In genomic region chr12:5969974-5970690, GRCh38 we compare ENCODE assay signal across 31 cellular contexts. TPM values are rescaled to one million over a fixed set of nuclear protein-coding genes. Genes with fewer than 3 reads are reported as not detected.
DNase-seq lines count a peak whose midpoint lies in the region; ATAC-seq and TF ChIP-seq lines count a peak whose summit lies in the region.
"Had no signal": no experiment of that assay in that cellular context is flagged by ENCODE, and none has a peak within 500 bp of the region (broad histone marks: within the 10 kb centered on the region; RNA-seq: fewer than 3 reads in every experiment).

No MANE protein-coding gene starts in this region.

- H2AFZ ChIP-seq in neuronal stem cell (ENCODE audit: low read length) = no peak overlapping the region
- H2AFZ ChIP-seq: parathyroid adenoma had no signal

- no peak for TF ChIP-seq EP300 in esophagus muscularis mucosa (IDR thresholded peaks at IDR 0.05)

- H2BK12ac ChIP-seq in neuronal stem cell (ENCODE audit: low read length) = no peak overlapping the region

- no peak for TF ChIP-seq POLR2A in esophagus muscularis mucosa (IDR thresholded peaks at IDR 0.05; ENCODE audit: low read depth)

- H4K8ac ChIP-seq in neuronal stem cell (ENCODE audit: low read depth, low read length) = no peak overlapping the region

- no peak overlapping the region for H4K91ac ChIP-seq in neuronal stem cell (ENCODE audit: low read depth, low read length, poor library complexity)

- no peak overlapping the region for H3K9ac ChIP-seq in neuronal stem cell (ENCODE audit: low read depth, low read length, poor library complexity)
- H3K9ac ChIP-seq: BLaER1 treated with 17β-estradiol and CSF1 and Interleukin-3, amounts not matched to agents 10 nM and 100 nM; parathyroid adenoma had no signal

- no peak overlapping the region for H3K4me3 ChIP-seq in esophagus muscularis mucosa
- H3K4me3 ChIP-seq in neuronal stem cell (ENCODE audit: low read length in 2 of 2) = no peak overlapping the region
- H3K4me3 ChIP-seq: A549; BLaER1 treated with 17β-estradiol and CSF1 and Interleukin-3, amounts not matched to agents 10 nM and 100 nM; lower lobe of right lung; smooth muscle cell; thoracic aorta had no signal

- H3K4me1 ChIP-seq in esophagus muscularis mucosa (peaks cover 0 to 7% (median 5%) of the 10 kb centered on the region in 4 donors), neuronal stem cell (ENCODE audit: control insufficient read depth in 2 of 2, insufficient read depth in 1 of 2, low read depth in 1 of 2, low read length in 2 of 2) (peaks cover 0 to 9% of the 10 kb centered on the region in 2 donors)
- H3K4me1 ChIP-seq: A549, lower lobe of right lung, parathyroid adenoma had no signal

- no peak overlapping the region for H3K4ac ChIP-seq in neuronal stem cell (ENCODE audit: low read length)

- H3K36me3 ChIP-seq in esophagus muscularis mucosa = peaks cover 0 to 97% (median 6%) of the 10 kb centered on the region in 4 donors
- no peaks in the 10 kb centered on the region for H3K36me3 ChIP-seq in neuronal stem cell (replicated peaks in 1 of 2; ENCODE audit: control insufficient read depth in 2 of 2, insufficient read depth in 2 of 2, low read length in 2 of 2)
- H3K36me3 ChIP-seq: BLaER1 treated with 17β-estradiol and CSF1 and Interleukin-3, amounts not matched to agents 10 nM and 100 nM; thoracic aorta had no signal

- H2BK5ac ChIP-seq in neuronal stem cell (ENCODE audit: low read length) = no peak overlapping the region

- no peaks in the 10 kb centered on the region for H3K4me1 Mint-ChIP-seq in stimulated activated effector memory CD8-positive, alpha-beta T cell treated with anti-CD3 and anti-CD28 coated beads, Interleukin-12 subunit alpha, Interleukin-12 subunit beta, amount 100 ng/mL, for 72 hours
- H3K4me1 Mint-ChIP-seq: activated T-helper 17 cell treated with anti-CD3 and anti-CD28 coated beads, Interleukin-2, amount 50 U/mL, for 72 hours; natural killer cell; stimulated activated naive CD8-positive, alpha-beta T cell treated with anti-CD3 and anti-CD28 coated beads, Interleukin-15, amount 100 ng/mL, for 72 hours had no signal

- TF ChIP-seq CTCF in esophagus muscularis mucosa (IDR thresholded peaks at IDR 0.05) = no peak

- no peak for ATAC-seq in GM19397 (IDR thresholded peaks at IDR 0.05; ENCODE audit: unreplicated experiment)
- ATAC-seq in stimulated activated effector memory CD8-positive, alpha-beta T cell treated with anti-CD3 and anti-CD28 coated beads, Interleukin-12 subunit alpha, Interleukin-12 subunit beta, amount 100 ng/mL, for 72 hours = no peak
- ATAC-seq: A549; activated CD8-positive, alpha-beta T cell treated with anti-CD3 and anti-CD28 coated beads, Interleukin-2, amount 10 ng/mL, durations not matched to agents 7 days and 5 days; activated naive CD4-positive, alpha-beta T cell treated with anti-CD3 and anti-CD28 coated beads, Interleukin-2, amount 50 U/mL, for 72 hours; activated T-helper 17 cell treated with anti-CD3 and anti-CD28 coated beads, Interleukin-2, amount 50 U/mL, for 72 hours; lower lobe of right lung; natural killer cell; Panc1; right cardiac atrium; stimulated activated naive CD8-positive, alpha-beta T cell treated with anti-CD3 and anti-CD28 coated beads, Interleukin-15, amount 100 ng/mL, for 72 hours had no signal

- DNase-seq in AG20443 (ENCODE audit: low spot score) = peak; percentile 29
- DNase-seq in SK-MEL-5 (ENCODE audit: low read depth, low spot score) = peak; percentile 10
- DNase-seq in esophagus muscularis mucosa (ENCODE audit: extremely low spot score) = peak; percentile 91
- DNase-seq in neuronal stem cell (ENCODE audit: low spot score) = no peak
- DNase-seq in stimulated activated effector memory CD8-positive, alpha-beta T cell treated with anti-CD3 and anti-CD28 coated beads, Interleukin-12 subunit alpha, Interleukin-12 subunit beta, amount 100 ng/mL, for 72 hours (ENCODE audit: low spot score in 2 of 2) = no peak
- no peak for DNase-seq in NCI-H524 (lab: John Stamatoyannopoulos, UW)
- no peak for DNase-seq in G401 (ENCODE audit: low spot score)
- DNase-seq: activated CD8-positive, alpha-beta T cell treated with anti-CD3 and anti-CD28 coated beads, Interleukin-2, amount 10 ng/mL, durations not matched to agents 7 days and 5 days; amygdala; DMS153; effector CD8-positive, alpha-beta T cell; Kasumi-1; lower lobe of right lung; natural killer cell; NCI-H1417 treated with DMSO at 0.1 percent for 48 hours; NCI-H2081; NCI-H526 treated with DMSO at 0.1 percent for 48 hours; right cardiac atrium; Right ventricle myocardium superior; stimulated activated naive CD8-positive, alpha-beta T cell treated with anti-CD3 and anti-CD28 coated beads, Interleukin-15, amount 100 ng/mL, for 72 hours had no signal

- H3K9me3 Mint-ChIP-seq in stimulated activated effector memory CD8-positive, alpha-beta T cell treated with anti-CD3 and anti-CD28 coated beads, Interleukin-12 subunit alpha, Interleukin-12 subunit beta, amount 100 ng/mL, for 72 hours = no peaks in the 10 kb centered on the region
- H3K9me3 Mint-ChIP-seq: activated naive CD4-positive, alpha-beta T cell treated with anti-CD3 and anti-CD28 coated beads, Interleukin-2, amount 50 U/mL, for 72 hours; activated T-helper 17 cell treated with anti-CD3 and anti-CD28 coated beads, Interleukin-2, amount 50 U/mL, for 72 hours; natural killer cell; stimulated activated naive CD8-positive, alpha-beta T cell treated with anti-CD3 and anti-CD28 coated beads, Interleukin-15, amount 100 ng/mL, for 72 hours had no signal

- H3K9me3 ChIP-seq in esophagus muscularis mucosa = no peaks in the 10 kb centered on the region
- no peaks in the 10 kb centered on the region for H3K9me3 ChIP-seq in neuronal stem cell (replicated peaks in 1 of 2; ENCODE audit: control insufficient read depth in 2 of 2, insufficient read depth in 1 of 2, low read depth in 1 of 2, low read length in 2 of 2)
- H3K9me3 ChIP-seq: A549; BLaER1 treated with 17β-estradiol and CSF1 and Interleukin-3, amounts not matched to agents 10 nM and 100 nM; lower lobe of right lung; thoracic aorta had no signal

- H3K4me3 Mint-ChIP-seq in stimulated activated effector memory CD8-positive, alpha-beta T cell treated with anti-CD3 and anti-CD28 coated beads, Interleukin-12 subunit alpha, Interleukin-12 subunit beta, amount 100 ng/mL, for 72 hours = no peak overlapping the region
- H3K4me3 Mint-ChIP-seq: activated CD8-positive, alpha-beta T cell treated with anti-CD3 and anti-CD28 coated beads, Interleukin-2, amount 10 ng/mL, durations not matched to agents 7 days and 5 days; activated T-helper 17 cell treated with anti-CD3 and anti-CD28 coated beads, Interleukin-2, amount 50 U/mL, for 72 hours; natural killer cell; stimulated activated naive CD8-positive, alpha-beta T cell treated with anti-CD3 and anti-CD28 coated beads, Interleukin-15, amount 100 ng/mL, for 72 hours had no signal

- H2BK15ac ChIP-seq in neuronal stem cell (ENCODE audit: low read length) = no peak overlapping the region

- H3K27ac Mint-ChIP-seq in stimulated activated effector memory CD8-positive, alpha-beta T cell treated with anti-CD3 and anti-CD28 coated beads, Interleukin-12 subunit alpha, Interleukin-12 subunit beta, amount 100 ng/mL, for 72 hours = no peak overlapping the region
- H3K27ac Mint-ChIP-seq: activated CD8-positive, alpha-beta T cell treated with anti-CD3 and anti-CD28 coated beads, Interleukin-2, amount 10 ng/mL, durations not matched to agents 7 days and 5 days; activated T-helper 17 cell treated with anti-CD3 and anti-CD28 coated beads, Interleukin-2, amount 50 U/mL, for 72 hours; natural killer cell; stimulated activated naive CD8-positive, alpha-beta T cell treated with anti-CD3 and anti-CD28 coated beads, Interleukin-15, amount 100 ng/mL, for 72 hours had no signal

- in situ Hi-C loops in SK-MEL-5 (cut with HindIII; ENCODE audit: low pct_unique_long_range_greater_than_20kb, low sequenced_read_pairs) (no loop called here), G401 (cut with HindIII; ENCODE audit: low sequenced_read_pairs) (no loop called here)

- H3K36me3 Mint-ChIP-seq in stimulated activated effector memory CD8-positive, alpha-beta T cell treated with anti-CD3 and anti-CD28 coated beads, Interleukin-12 subunit alpha, Interleukin-12 subunit beta, amount 100 ng/mL, for 72 hours = no peaks in the 10 kb centered on the region
- H3K36me3 Mint-ChIP-seq: activated naive CD4-positive, alpha-beta T cell treated with anti-CD3 and anti-CD28 coated beads, Interleukin-2, amount 50 U/mL, for 72 hours; natural killer cell had no signal

- H3K27me3 ChIP-seq in esophagus muscularis mucosa = peaks cover 0 to 4% (median 0%) of the 10 kb centered on the region in 4 donors
- H3K27me3 ChIP-seq in neuronal stem cell (ENCODE audit: control insufficient read depth in 3 of 3, insufficient read depth in 3 of 3, low read depth in 1 of 3, low read length in 3 of 3) = peaks cover 0 to 10% (median 0%) of the 10 kb centered on the region in 3 experiments
- H3K27me3 ChIP-seq: BLaER1 treated with 17β-estradiol and CSF1 and Interleukin-3, amounts not matched to agents 10 nM and 100 nM had no signal

- H2AK5ac ChIP-seq in neuronal stem cell (ENCODE audit: low read depth, low read length) = no peak overlapping the region

- H3K79me1 ChIP-seq in neuronal stem cell (ENCODE audit: low read depth, low read length) = no peaks in the 10 kb centered on the region

- intact Hi-C loops in esophagus muscularis mucosa (cut with DNase I) = no loop called here

- H2BK120ac ChIP-seq in neuronal stem cell (ENCODE audit: low read depth, low read length) = no peak overlapping the region

- 100% methylated on average over 5 of the region's 5 CpGs for WGBS in esophagus muscularis mucosa
- WGBS in neuronal stem cell (ENCODE audit: extremely low coverage in 2 of 2, insufficient read length in 2 of 2, insufficient replicate concordance in 1 of 2), 2 donors = no CpG with 5 or more reads among the region's 5 CpGs

- H3K14ac ChIP-seq in neuronal stem cell (ENCODE audit: low read length) = peak overlapping the region; percentile 25

- no peak overlapping the region for H3K4me2 ChIP-seq in neuronal stem cell (ENCODE audit: insufficient read depth, low read length, poor library complexity, severe bottlenecking)
- H3K4me2 ChIP-seq: A549; BLaER1 treated with 17β-estradiol and CSF1 and Interleukin-3, amounts not matched to agents 10 nM and 100 nM; smooth muscle cell had no signal

- no peak overlapping the region for H3K23ac ChIP-seq in neuronal stem cell (ENCODE audit: low read depth, low read length, poor library complexity)

- no peak overlapping the region for H3K18ac ChIP-seq in neuronal stem cell (ENCODE audit: low read length)

- H3K27ac ChIP-seq in esophagus muscularis mucosa (replicated peaks in 1 of 4) (no peak overlapping the region), neuronal stem cell (replicated peaks; ENCODE audit: low read length) (no peak overlapping the region)
- H3K27ac ChIP-seq: A549; BLaER1 treated with 17β-estradiol and CSF1 and Interleukin-3, amounts not matched to agents 10 nM and 100 nM; epithelial cell of prostate; lower lobe of right lung; parathyroid adenoma; thoracic aorta had no signal

RNA-seq across cellular contexts. Expression of gene ANO2, which starts 25.1 kb away (rescaled TPM):
- total RNA-seq in SK-MEL-5 (2014; rRNA removed; shearing (Covaris generic)) = 0.43 and 0.71 TPM in 2 replicates
- polyA plus RNA-seq in SK-MEL-5 (2015; cell fraction: cytosol; rRNA removed) = 0.90 and 1.0 TPM in 2 replicates
- polyA plus RNA-seq in SK-MEL-5 (2015; cell fraction: nucleus; rRNA removed) = 0.37 TPM in 1 of 2 replicates, not detected in the other
- 10 to 100 TPM in 1 of 4 donors, 1 to 10 TPM in 3; 4.0 to 17.9 (median 5.1) TPM for total RNA-seq in esophagus muscularis mucosa
- 1.2 TPM for polyA plus RNA-seq in neuronal stem cell (2013, experiment 1 of 2)
- polyA plus RNA-seq in neuronal stem cell (2013, experiment 2 of 2) = 1.3 TPM
- not detected in 2 replicates for total RNA-seq in G401 (2014; rRNA removed; shearing (Covaris generic))
- total RNA-seq: activated CD8-positive, alpha-beta T cell treated with anti-CD3 and anti-CD28 coated beads, Interleukin-2, amount 10 ng/mL, durations not matched to agents 7 days and 5 days; activated naive CD4-positive, alpha-beta T cell treated with anti-CD3 and anti-CD28 coated beads, Interleukin-2, amount 50 U/mL, for 72 hours; activated T-helper 17 cell treated with anti-CD3 and anti-CD28 coated beads, Interleukin-2, amount 50 U/mL, for 72 hours; natural killer cell; T-helper 2 cell treated with Interferon-gamma antibody and Interleukin-4, amounts not matched to agents 100 ng/mL and 5 ng/mL, for 36 hours had no signal
- polyA plus RNA-seq: A549, smooth muscle cell had no signal

Comparison
In these comparisons a context has a peak if more than half of its experiments do, and no peak if none do; other contexts are left out.
1. DNase-seq: peak in AG20443 (single experiment), SK-MEL-5 (single experiment) and esophagus muscularis mucosa (single experiment); none in neuronal stem cell (single experiment), stimulated activated effector memory CD8-positive, alpha-beta T cell treated with anti-CD3 and anti-CD28 coated beads, Interleukin-12 subunit alpha, Interleukin-12 subunit beta, amount 100 ng/mL, for 72 hours (0 of 2), NCI-H524 (0 of 2) and G401 (single experiment).